In the genomic region with DNA sequence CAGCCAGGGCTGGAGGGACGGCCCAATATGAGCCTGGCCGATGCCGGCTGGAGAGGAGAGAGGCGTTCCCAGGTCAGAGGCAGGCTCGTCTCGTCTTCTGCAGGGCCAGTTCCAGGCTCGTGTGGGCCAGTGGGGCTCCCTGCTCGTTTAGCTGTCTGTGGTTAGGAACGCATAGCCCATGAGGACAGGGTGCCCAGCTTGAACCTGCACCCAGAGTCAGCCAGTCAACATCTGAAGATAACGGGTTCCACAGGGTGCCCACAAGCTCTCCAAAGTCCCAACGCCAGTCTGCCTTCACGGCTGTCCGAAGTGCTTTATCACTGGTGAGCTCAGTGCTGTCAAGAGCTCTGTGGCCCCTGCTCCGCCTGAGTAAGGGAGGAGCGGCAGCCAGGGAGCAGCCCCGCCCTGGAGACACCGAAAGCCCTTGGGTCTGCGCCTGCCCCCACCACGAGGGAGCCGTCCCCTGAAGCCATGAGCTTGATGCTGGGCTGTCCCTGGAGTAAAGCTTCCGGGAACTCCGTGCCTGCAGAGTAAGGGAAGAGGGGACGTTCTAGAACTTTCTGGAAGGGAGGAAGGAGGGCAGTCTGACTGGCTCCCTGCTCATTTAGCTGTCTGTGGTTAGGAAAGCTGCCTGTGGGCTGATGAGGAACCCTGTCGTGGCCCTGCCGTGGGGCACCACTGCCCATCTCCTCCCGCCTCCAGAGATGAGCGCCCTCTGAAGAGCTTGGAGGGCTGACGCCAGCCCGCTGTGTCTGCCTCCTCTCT, we compare ENCODE assay signal across 1 cellular context.
TF ChIP-seq lines count a peak whose summit lies in the region.

No MANE protein-coding gene starts in this region.

TF ChIP-seq in WTC11, 78 proteins besides CTCF, POLR2A, EP300 and RAD21 (continued from another document):
- TF ChIP-seq, protein P1, sequence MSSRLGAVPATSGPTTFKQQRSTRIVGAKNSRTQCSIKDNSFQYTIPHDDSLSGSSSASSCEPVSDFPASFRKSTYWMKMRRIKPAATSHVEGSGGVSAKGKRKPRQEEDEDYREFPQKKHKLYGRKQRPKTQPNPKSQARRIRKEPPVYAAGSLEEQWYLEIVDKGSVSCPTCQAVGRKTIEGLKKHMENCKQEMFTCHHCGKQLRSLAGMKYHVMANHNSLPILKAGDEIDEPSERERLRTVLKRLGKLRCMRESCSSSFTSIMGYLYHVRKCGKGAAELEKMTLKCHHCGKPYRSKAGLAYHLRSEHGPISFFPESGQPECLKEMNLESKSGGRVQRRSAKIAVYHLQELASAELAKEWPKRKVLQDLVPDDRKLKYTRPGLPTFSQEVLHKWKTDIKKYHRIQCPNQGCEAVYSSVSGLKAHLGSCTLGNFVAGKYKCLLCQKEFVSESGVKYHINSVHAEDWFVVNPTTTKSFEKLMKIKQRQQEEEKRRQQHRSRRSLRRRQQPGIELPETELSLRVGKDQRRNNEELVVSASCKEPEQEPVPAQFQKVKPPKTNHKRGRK (CRISPR knock-in tag; IDR thresholded peaks at IDR 0.05; ENCODE audit: borderline replicate concordance) = no peak
- TF ChIP-seq SOX15 (CRISPR knock-in tag; IDR thresholded peaks at IDR 0.05) (no peak), MYBL2 (CRISPR knock-in tag; IDR thresholded peaks at IDR 0.05) (no peak)
- TF ChIP-seq, protein P2, sequence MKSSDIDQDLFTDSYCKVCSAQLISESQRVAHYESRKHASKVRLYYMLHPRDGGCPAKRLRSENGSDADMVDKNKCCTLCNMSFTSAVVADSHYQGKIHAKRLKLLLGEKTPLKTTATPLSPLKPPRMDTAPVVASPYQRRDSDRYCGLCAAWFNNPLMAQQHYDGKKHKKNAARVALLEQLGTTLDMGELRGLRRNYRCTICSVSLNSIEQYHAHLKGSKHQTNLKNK (CRISPR knock-in tag; IDR thresholded peaks at IDR 0.05) = no peak
